ENCODE assay signal across 1 cellular context in genomic region chr12:27982951-27983350, GRCh38.
TF ChIP-seq lines count a peak whose summit lies in the region.

No MANE protein-coding gene starts in this region.

TF ChIP-seq in A549, 52 proteins besides CTCF, POLR2A, EP300 and RAD21 (continued from another document):
- TF ChIP-seq ELK1 (IDR thresholded peaks at IDR 0.05; ENCODE audit: low read depth, low read length), result no peak
